ENCODE assay signal across 29 cellular contexts in the genomic region with DNA sequence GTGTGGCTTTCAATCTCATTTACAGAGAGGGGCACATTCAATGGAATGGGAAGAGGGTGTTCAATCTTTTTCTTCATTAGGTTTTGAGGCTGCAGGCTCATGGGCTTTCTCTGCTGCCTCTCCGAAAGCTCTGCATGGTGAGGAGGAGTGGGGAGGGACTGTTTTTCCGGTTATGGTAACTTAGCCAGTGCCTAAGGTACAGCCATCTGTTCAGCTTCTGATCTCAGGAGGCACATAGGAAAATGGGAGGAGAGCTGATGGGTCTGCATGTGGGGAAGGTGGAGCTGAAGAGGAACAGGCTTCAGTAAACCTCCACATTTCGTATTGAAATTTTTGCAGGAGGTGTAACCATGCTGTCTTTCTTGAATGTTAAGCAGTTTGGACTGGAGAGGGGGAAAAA.
"Had no signal": no experiment of that assay in that cellular context is flagged by ENCODE, and none has a peak within 500 bp of the region (broad histone marks: within the 10 kb centered on the region; RNA-seq: fewer than 3 reads in every experiment).

No MANE protein-coding gene starts in this region.

- H3K27me3 Mint-ChIP-seq: activated B cell treated with CpG ODN at 0.5 μM for 24 hours; activated CD4-positive, alpha-beta T cell treated with anti-CD3 and anti-CD28 coated beads, Interleukin-2, amount 10 ng/mL, durations not matched to agents 24 days and 14 days; activated CD8-positive, alpha-beta memory T cell treated with anti-CD3 and anti-CD28 coated beads, Interleukin-2, amount 10 ng/mL, durations not matched to agents 7 days and 5 days; activated naive CD4-positive, alpha-beta T cell treated with anti-CD3 and anti-CD28 coated beads, Interleukin-2, amount 50 U/mL, for 24 hours; activated T-cell treated with anti-CD3 and anti-CD28 coated beads, Interleukin-2, amount 50 U/mL, for 24 hours had no signal

- H3K36me3 Mint-ChIP-seq: activated CD8-positive, alpha-beta memory T cell treated with anti-CD3 and anti-CD28 coated beads, Interleukin-2, amount 10 ng/mL, durations not matched to agents 7 days and 5 days; activated naive CD4-positive, alpha-beta T cell treated with anti-CD3 and anti-CD28 coated beads, Interleukin-2, amount 50 U/mL, for 24 hours had no signal

- DNase-seq: activated B cell treated with CpG ODN at 0.5 μM for 24 hours; activated CD4-positive, alpha-beta T cell treated with anti-CD3 and anti-CD28 coated beads for 1 hour; activated CD4-positive, alpha-beta T cell treated with anti-CD3 and anti-CD28 coated beads, Interleukin-2, amount 10 ng/mL, durations not matched to agents 24 days and 14 days; activated CD4-positive, alpha-beta T cell treated with anti-CD3 and anti-CD28 coated beads, Interleukin-2, amount 50 U/mL, for 48 hours; activated CD8-positive, alpha-beta memory T cell treated with anti-CD3 and anti-CD28 coated beads, Interleukin-2, amount 10 ng/mL, durations not matched to agents 7 days and 5 days; activated effector memory CD4-positive, alpha-beta T cell treated with Interleukin-2 at 50 U/mL for 16 hours; activated naive CD4-positive, alpha-beta T cell; activated T-cell treated with anti-CD3 and anti-CD28 coated beads, Interleukin-2, amount 50 U/mL, for 24 hours; body of pancreas; central memory CD4-positive, alpha-beta T cell; Karpas-422; MM.1S; NCI-H146; NCI-H2029; NCI-H2107; NCI-H2171 treated with DMSO at 0.1 percent for 48 hours; NCI-H226; NCI-H510A; NCI-H526 treated with DMSO at 0.1 percent for 48 hours; Peyer's patch; Right ventricle myocardium superior; T-helper 9 cell had no signal

- H3K4me1 ChIP-seq: ascending aorta, body of pancreas, Peyer's patch had no signal

- H3K4me1 Mint-ChIP-seq: activated B cell treated with CpG ODN at 0.5 μM for 24 hours; activated CD4-positive, alpha-beta T cell treated with anti-CD3 and anti-CD28 coated beads, Interleukin-2, amount 10 ng/mL, durations not matched to agents 24 days and 14 days; activated CD8-positive, alpha-beta memory T cell treated with anti-CD3 and anti-CD28 coated beads, Interleukin-2, amount 10 ng/mL, durations not matched to agents 7 days and 5 days; activated naive CD4-positive, alpha-beta T cell treated with anti-CD3 and anti-CD28 coated beads, Interleukin-2, amount 50 U/mL, for 24 hours had no signal

- H3K27me3 ChIP-seq: ascending aorta, body of pancreas, Peyer's patch, SJSA1 had no signal

- H3K4me3 ChIP-seq: ascending aorta, body of pancreas, K562, Peyer's patch, SJSA1 had no signal

- H3K4me3 Mint-ChIP-seq: activated B cell treated with CpG ODN at 0.5 μM for 24 hours; activated CD4-positive, alpha-beta T cell treated with anti-CD3 and anti-CD28 coated beads, Interleukin-2, amount 10 ng/mL, durations not matched to agents 24 days and 14 days; activated CD8-positive, alpha-beta memory T cell treated with anti-CD3 and anti-CD28 coated beads, Interleukin-2, amount 10 ng/mL, durations not matched to agents 7 days and 5 days; activated naive CD4-positive, alpha-beta T cell treated with anti-CD3 and anti-CD28 coated beads, Interleukin-2, amount 50 U/mL, for 24 hours; activated T-cell treated with anti-CD3 and anti-CD28 coated beads, Interleukin-2, amount 50 U/mL, for 24 hours; activated T-helper 1 cell treated with anti-CD3 and anti-CD28 coated beads, Interleukin-12 subunit alpha, Interleukin-12 subunit beta, Interleukin-2, Interleukin-4 antibody, amounts not matched to agents 30 ng/mL and 10 ng/mL and 1 ng/mL, durations not matched to agents 14 hours and 24 hours and 36 hours; T-helper 1 cell treated with Interleukin-12 subunit alpha and Interleukin-12 subunit beta and Interleukin-4 antibody, amounts not matched to agents 30 μg/mL and 1 μg/mL, for 36 hours had no signal

- H3K9me3 Mint-ChIP-seq: activated B cell treated with CpG ODN at 0.5 μM for 24 hours; activated CD4-positive, alpha-beta T cell treated with anti-CD3 and anti-CD28 coated beads, Interleukin-2, amount 10 ng/mL, durations not matched to agents 24 days and 14 days; T-helper 1 cell treated with Interleukin-12 subunit alpha and Interleukin-12 subunit beta and Interleukin-4 antibody, amounts not matched to agents 30 μg/mL and 1 μg/mL, for 36 hours had no signal

- H3K27ac ChIP-seq: ascending aorta, body of pancreas, Peyer's patch, RWPE1, SJSA1 had no signal

- H3K36me3 ChIP-seq: ascending aorta, Peyer's patch, SJSA1 had no signal

- H3K27ac Mint-ChIP-seq: activated B cell treated with CpG ODN at 0.5 μM for 24 hours; activated CD4-positive, alpha-beta T cell treated with anti-CD3 and anti-CD28 coated beads, Interleukin-2, amount 10 ng/mL, durations not matched to agents 24 days and 14 days; activated CD8-positive, alpha-beta memory T cell treated with anti-CD3 and anti-CD28 coated beads, Interleukin-2, amount 10 ng/mL, durations not matched to agents 7 days and 5 days; activated naive CD4-positive, alpha-beta T cell treated with anti-CD3 and anti-CD28 coated beads, Interleukin-2, amount 50 U/mL, for 24 hours; activated T-cell treated with anti-CD3 and anti-CD28 coated beads, Interleukin-2, amount 50 U/mL, for 24 hours; activated T-helper 1 cell treated with anti-CD3 and anti-CD28 coated beads, Interleukin-12 subunit alpha, Interleukin-12 subunit beta, Interleukin-2, Interleukin-4 antibody, amounts not matched to agents 30 ng/mL and 10 ng/mL and 1 ng/mL, durations not matched to agents 14 hours and 24 hours and 36 hours; T-helper 1 cell treated with Interleukin-12 subunit alpha and Interleukin-12 subunit beta and Interleukin-4 antibody, amounts not matched to agents 30 μg/mL and 1 μg/mL, for 36 hours had no signal

- H3K9me3 ChIP-seq: ascending aorta, body of pancreas, Peyer's patch, SJSA1 had no signal
